Comparison of ENCODE assay signal across 27 cellular contexts in the genomic region with DNA sequence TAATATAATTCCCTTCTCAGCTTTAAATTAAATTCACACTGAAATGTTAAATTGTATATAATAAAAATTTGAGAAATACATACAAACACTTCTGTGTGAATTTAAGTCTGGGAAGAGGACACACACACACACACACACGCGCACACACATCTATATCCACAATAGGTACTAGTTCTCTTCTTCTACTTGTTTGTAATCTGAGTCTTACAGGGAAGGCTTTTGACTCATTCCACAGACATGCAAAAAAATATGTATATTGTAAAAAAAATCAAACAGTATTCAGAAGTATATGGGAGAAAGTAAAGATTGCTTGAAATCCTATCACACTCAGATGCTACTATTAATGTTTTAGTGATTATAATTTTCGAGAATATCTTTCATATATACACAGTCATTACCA.
DNase-seq lines count a peak whose midpoint lies in the region; ATAC-seq, FAIRE-seq and TF ChIP-seq lines count a peak whose summit lies in the region.
"Had no signal": no experiment of that assay in that cellular context is flagged by ENCODE, and none has a peak within 500 bp of the region (broad histone marks: within the 10 kb centered on the region; RNA-seq: fewer than 3 reads in every experiment).

No MANE protein-coding gene starts in this region.

- WGBS in small intestine, 3 donors, result 88 to 93% (median 90%) methylated on average over 3 of the region's 3 CpGs

- no peaks in the 10 kb centered on the region for H3K27me3 ChIP-seq in small intestine (ENCODE audit: control insufficient read depth in 2 of 2, insufficient read depth in 2 of 2, low read length in 2 of 2)

- DNase-seq in AG04449 (ENCODE audit: low read depth, low spot score), result peak; percentile 7
- DNase-seq in LHCN-M2 (ENCODE audit: low read depth), result peak; percentile 23
- peak; percentile 3 for DNase-seq in astrocyte of the hippocampus (ENCODE audit: low read depth, low spot score)
- DNase-seq in fibroblast of pulmonary artery (ENCODE audit: low read depth), result peak; percentile 16
- DNase-seq in NCI-H128 (lab: John Stamatoyannopoulos, UW; ENCODE audit: unreplicated experiment), result no peak
- DNase-seq in NCI-H1092 (lab: John Stamatoyannopoulos, UW), result no peak
- no peak for DNase-seq in small intestine
- DNase-seq: ACHN; Calu3; CD8-positive, alpha-beta memory T cell; DMS53; H7; HFFc6; MM.1S; NCI-H1048; NCI-H1436 treated with DMSO at 0.1 percent for 48 hours; NCI-H1930; NCI-H2227 treated with DMSO at 0.1 percent for 48 hours; NCI-H510A treated with DMSO at 0.1 percent for 48 hours; NCI-H774; NK-92 treated with Interleukin-12 subunit alpha and Interleukin-12 subunit beta, amount 100 ng/mL, for 24 hours; SHP77 had no signal

- no peak overlapping the region for H3K4me3 ChIP-seq in AG04449 (ENCODE audit: low read depth, low read length)
- H3K4me3 ChIP-seq in fibroblast of pulmonary artery (replicated peaks; ENCODE audit: low read depth, low read length), result no peak overlapping the region
- no peak overlapping the region for H3K4me3 ChIP-seq in small intestine (ENCODE audit: low read depth in 1 of 2, low read length in 2 of 2)
- H3K4me3 ChIP-seq: K562, SK-N-MC had no signal

- H3K9me3 ChIP-seq in small intestine (ENCODE audit: control insufficient read depth, low read depth), result no peaks in the 10 kb centered on the region

- FAIRE-seq in small intestine (lab: Jason Lieb, UNC), result no peak
- FAIRE-seq: K562 had no signal

- no peak for TF ChIP-seq CTCF in AG04449 (IDR thresholded peaks at IDR 0.05; ENCODE audit: insufficient read depth, low read length, missing control alignments)
- TF ChIP-seq CTCF in fibroblast of pulmonary artery (IDR thresholded peaks at IDR 0.05; ENCODE audit: low read length, missing control alignments), result no peak

- H3K36me3 ChIP-seq in small intestine (ENCODE audit: control insufficient read depth in 2 of 2, insufficient read depth in 2 of 2, low read length in 2 of 2), result no peaks in the 10 kb centered on the region

- no peak overlapping the region for H3K27ac ChIP-seq in small intestine (ENCODE audit: low read depth in 1 of 2, low read length in 1 of 2)
- H3K27ac ChIP-seq: 22Rv1, C4-2B, SK-N-MC had no signal

- CTCF ChIA-PET in AG04449 (lab: Yijun Ruan, JAX), result interaction anchor here (0.7 kb wide), 1 partner anchor 333 kb away, joined by 5 read pairs; no protein-coding TSS in a partner anchor

- ATAC-seq in GM19023 (IDR thresholded peaks at IDR 0.05; ENCODE audit: unreplicated experiment), result no peak
- ATAC-seq: K562 had no signal

- H3K4me1 ChIP-seq in small intestine (ENCODE audit: control insufficient read depth in 2 of 2, insufficient read depth in 1 of 2, low read depth in 1 of 2, low read length in 1 of 2), result no peaks in the 10 kb centered on the region

- POLR2A ChIA-PET in AG04449 (lab: Yijun Ruan, JAX), result no interaction called here

Comparison
In these comparisons a context has a peak if more than half of its experiments do, and no peak if none do; other contexts are left out.
1. DNase-seq: peak in AG04449 (single experiment), LHCN-M2 (single experiment), astrocyte of the hippocampus (single experiment) and fibroblast of pulmonary artery (single experiment); none in NCI-H128 (single experiment), NCI-H1092 (single experiment) and small intestine (single experiment).